In genomic region chrX:118523920-118524319, GRCh38 we compare ENCODE assay signal across 14 cellular contexts. TPM values are rescaled to one million over a fixed set of nuclear protein-coding genes. Genes with fewer than 3 reads are reported as not detected.
DNase-seq lines count a peak whose midpoint lies in the region; ATAC-seq, FAIRE-seq and TF ChIP-seq lines count a peak whose summit lies in the region.
"Had no signal": no experiment of that assay in that cellular context is flagged by ENCODE, and none has a peak within 500 bp of the region (broad histone marks: within the 10 kb centered on the region; RNA-seq: fewer than 3 reads in every experiment).

No MANE protein-coding gene starts in this region.

- no peaks in the 10 kb centered on the region for H3K9me3 ChIP-seq in trophoblast cell (ENCODE audit: insufficient read depth, low read depth, low read length)

- WGBS in trophoblast cell (ENCODE audit: extremely low coverage, insufficient coverage, insufficient read length), result no CpG with 5 or more reads among the region's 4 CpGs

- H3K4me2 ChIP-seq in trophoblast cell (ENCODE audit: low read length), result no peak overlapping the region

- no peak overlapping the region for H3K23ac ChIP-seq in trophoblast cell (ENCODE audit: low read length)

- peaks cover 0 to 7% (median 0%) of the 10 kb centered on the region in 3 donors for H3K36me3 Mint-ChIP-seq in naive thymus-derived CD8-positive, alpha-beta T cell
- no peaks in the 10 kb centered on the region for H3K36me3 Mint-ChIP-seq in endothelial cell (ENCODE audit: low read depth, unreplicated experiment)

- H3K27me3 Mint-ChIP-seq in naive thymus-derived CD8-positive, alpha-beta T cell, result no peaks in the 10 kb centered on the region
- no peaks in the 10 kb centered on the region for H3K27me3 Mint-ChIP-seq in endothelial cell (ENCODE audit: unreplicated experiment)

- no peak overlapping the region for H3K9ac ChIP-seq in trophoblast cell (ENCODE audit: low read length)

- no peak overlapping the region for H2BK5ac ChIP-seq in trophoblast cell (ENCODE audit: low read depth, low read length, poor library complexity)

- H3K4me1 ChIP-seq in trophoblast cell (ENCODE audit: control insufficient read depth in 1 of 2, insufficient read depth in 2 of 2, low read length in 2 of 2), result no peaks in the 10 kb centered on the region

- FAIRE-seq in GM12891 (lab: Jason Lieb, UNC), result peak; percentile 55
- FAIRE-seq: H54, islet of Langerhans had no signal

- peaks cover 21 to 94% (median 76%) of the 10 kb centered on the region in 4 donors for H3K4me1 Mint-ChIP-seq in naive thymus-derived CD8-positive, alpha-beta T cell
- H3K4me1 Mint-ChIP-seq in endothelial cell (ENCODE audit: unreplicated experiment), result peaks cover 4% of the 10 kb centered on the region

- DNase-seq in GM12891 (ENCODE audit: insufficient read length, low spot score) (no peak), T-helper 2 cell (peak in 3 of 5 experiments; percentile 34 to 81 (median 38)), trophoblast cell (no peak), AG08395 (ENCODE audit: low spot score) (no peak), LoVo (ENCODE audit: low spot score) (no peak), endothelial cell (ENCODE audit: low spot score) (no peak)
- peak; percentile 32 for DNase-seq in activated naive CD4-positive, alpha-beta T cell treated with Interleukin-2 at 50 U/mL for 16 hours
- peak; percentile 11 to 74 (median 38) for DNase-seq in naive thymus-derived CD8-positive, alpha-beta T cell
- DNase-seq: foreskin melanocyte, NCI-H1417, spleen had no signal

- no peak overlapping the region for H2BK12ac ChIP-seq in trophoblast cell (ENCODE audit: low read length)

- no peak overlapping the region for H2AK5ac ChIP-seq in trophoblast cell (ENCODE audit: low read length)

- H3K4me3 Mint-ChIP-seq in naive thymus-derived CD8-positive, alpha-beta T cell, result peak overlapping the region; percentile 47 to 83 (median 68)
- H3K4me3 Mint-ChIP-seq in endothelial cell (ENCODE audit: unreplicated experiment), result no peak overlapping the region

- no peaks in the 10 kb centered on the region for H3K79me1 ChIP-seq in trophoblast cell (ENCODE audit: low read length)

- no peak overlapping the region for H4K12ac ChIP-seq in trophoblast cell (ENCODE audit: low read depth, low read length)

- no peak overlapping the region for H3K4me3 ChIP-seq in trophoblast cell (ENCODE audit: low read depth, low read length)
- H3K4me3 ChIP-seq: coronary artery, spleen had no signal

- no peaks in the 10 kb centered on the region for H3K36me3 ChIP-seq in trophoblast cell (ENCODE audit: control insufficient read depth in 1 of 2, insufficient read depth in 2 of 2, low read length in 2 of 2)
- H3K36me3 ChIP-seq: spleen had no signal

- H3K14ac ChIP-seq in trophoblast cell (ENCODE audit: low read length), result no peak overlapping the region

- no peak overlapping the region for H4K91ac ChIP-seq in trophoblast cell (ENCODE audit: low read depth, low read length)

- no peak overlapping the region for H3K27ac ChIP-seq in trophoblast cell (ENCODE audit: low read depth, low read length)
- H3K27ac ChIP-seq: coronary artery had no signal

- H4K8ac ChIP-seq in trophoblast cell (ENCODE audit: low read depth, low read length), result no peak overlapping the region

- no peak for TF ChIP-seq CTCF in endothelial cell (IDR thresholded peaks at IDR 0.05; ENCODE audit: unreplicated experiment)

- POLR2A ChIA-PET in naive thymus-derived CD8-positive, alpha-beta T cell (lab: Charles Lee), result interaction anchor here (2.0 to 2.3 kb wide), 2 partner anchors 23 to 27 kb away, joined by 9 to 14 read pairs; partner anchors contain the start of gene DOCK11

- H2AFZ ChIP-seq in trophoblast cell (ENCODE audit: insufficient read depth, low read length, poor library complexity), result no peak overlapping the region

- H3K27ac Mint-ChIP-seq in naive thymus-derived CD8-positive, alpha-beta T cell, result peak overlapping the region; percentile 85 to 97 (median 92)
- H3K27ac Mint-ChIP-seq in endothelial cell (ENCODE audit: unreplicated experiment), result no peak overlapping the region

- no peaks in the 10 kb centered on the region for H3K79me2 ChIP-seq in trophoblast cell (ENCODE audit: control insufficient read depth, insufficient read depth, low read length, poor library complexity)

- H2BK120ac ChIP-seq in trophoblast cell (ENCODE audit: insufficient read depth, low read length, poor library complexity), result no peak overlapping the region

- H3K4ac ChIP-seq in trophoblast cell (ENCODE audit: low read depth, low read length), result no peak overlapping the region

- H3K18ac ChIP-seq in trophoblast cell (ENCODE audit: low read length), result no peak overlapping the region

- H3K9me3 Mint-ChIP-seq in naive thymus-derived CD8-positive, alpha-beta T cell, result no peaks in the 10 kb centered on the region
- H3K9me3 Mint-ChIP-seq in endothelial cell (ENCODE audit: unreplicated experiment), result no peaks in the 10 kb centered on the region

- no peak for TF ChIP-seq POLR2A in GM12891 (IDR thresholded peaks at IDR 0.05; ENCODE audit: low read depth, low read length)

- H3K27me3 ChIP-seq in trophoblast cell (ENCODE audit: insufficient read depth, low read length), result no peaks in the 10 kb centered on the region

- ATAC-seq in naive thymus-derived CD8-positive, alpha-beta T cell, result peak; percentile 75 to 84

TF ChIP-seq in GM12891, 5 proteins besides CTCF, POLR2A, EP300 and RAD21:
- no peak for TF ChIP-seq SPI1 (IDR thresholded peaks at IDR 0.05; ENCODE audit: low read depth, low read length)
- no peak for TF ChIP-seq POLR2AphosphoS5 (IDR thresholded peaks at IDR 0.05; ENCODE audit: low read depth, low read length)
- no peak for TF ChIP-seq POU2F2 (IDR thresholded peaks at IDR 0.05; ENCODE audit: low read depth, low read length)
- TF ChIP-seq PAX5 (IDR thresholded peaks at IDR 0.05; ENCODE audit: insufficient read depth, low read length, severe bottlenecking), result no peak
- TF ChIP-seq TAF1 (IDR thresholded peaks at IDR 0.05; ENCODE audit: low read depth, low read length), result no peak

RNA-seq across cellular contexts. Expression of gene DOCK11, which starts 28.3 kb away (rescaled TPM):
- 9.8 TPM for polyA plus RNA-seq in GM12891 (2012; ENCODE audit: low read depth, missing spikeins)
- total RNA-seq in naive thymus-derived CD8-positive, alpha-beta T cell, result 100 to 1,000 TPM; 110 to 116 TPM
- polyA plus RNA-seq in naive thymus-derived CD8-positive, alpha-beta T cell, result 10 to 100 TPM; 20.9 to 26.6 (median 24.1) TPM
- polyA plus RNA-seq in trophoblast cell (2013), result 3.1 TPM in 2 replicates
- total RNA-seq in endothelial cell (ENCODE audit: unreplicated experiment), result 10.9 TPM

Comparison
In these comparisons a context has a peak if more than half of its experiments do, and no peak if none do; other contexts are left out.
1. DNase-seq: peak in T-helper 2 cell (3 of 5), activated naive CD4-positive, alpha-beta T cell treated with Interleukin-2 at 50 U/mL for 16 hours (single experiment) and naive thymus-derived CD8-positive, alpha-beta T cell (10 of 10); none in GM12891 (single experiment), trophoblast cell (0 of 2), AG08395 (single experiment), LoVo (single experiment) and endothelial cell (single experiment).